8 cellular contexts compared by ENCODE assay signal in the genomic region with DNA sequence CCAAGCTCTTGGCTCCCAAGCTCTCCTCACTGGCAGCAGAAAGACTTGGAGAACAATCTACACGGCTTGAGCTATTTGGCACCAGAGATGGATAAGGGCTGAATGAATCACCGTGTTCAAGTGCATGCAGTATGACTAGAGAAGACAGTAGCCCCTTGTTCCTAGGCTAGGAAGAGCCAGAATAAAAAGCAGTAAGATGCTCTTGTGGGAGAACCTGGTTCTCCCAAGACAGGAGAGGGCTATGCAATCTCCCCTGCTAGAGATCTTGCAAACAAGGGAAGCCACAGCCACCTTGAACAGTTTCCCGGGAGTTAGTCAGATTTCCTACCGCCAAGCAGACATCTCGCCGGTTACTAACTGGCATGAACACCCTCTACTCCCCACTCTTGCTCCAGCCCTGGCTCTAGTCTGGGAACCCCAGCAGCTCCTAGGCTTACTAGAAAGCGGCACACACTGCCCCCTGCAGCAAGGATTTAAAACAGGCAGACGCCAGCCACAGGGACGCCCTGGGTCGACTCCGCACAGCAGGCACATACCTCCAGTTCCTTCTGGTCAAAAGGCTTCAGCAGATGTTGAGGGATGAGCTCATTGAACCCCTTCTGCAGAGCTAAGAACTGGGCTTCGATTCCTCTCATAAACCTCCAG.
A peak's percentile ranks its signal among the peaks of the same experiment; 100 is the strongest.
DNase-seq lines count a peak whose midpoint lies in the region; ATAC-seq and FAIRE-seq lines count a peak whose summit lies in the region.

No MANE protein-coding gene starts in this region.

- no peak for FAIRE-seq in GM19239 (lab: Jason Lieb, UNC)

- intact Hi-C loops in posterior cingulate gyrus (cut with DNase I), result loop anchor here (10.0 kb wide), 1 partner anchor 112 kb away; no protein-coding TSS in a partner anchor

- DNase-seq in GM04504 (ENCODE audit: low read depth) (peak; percentile 50), NCI-H69 (lab: John Stamatoyannopoulos, UW) (peak; percentile 22), fibroblast of gingiva (ENCODE audit: low read depth) (peak; percentile 47), posterior cingulate gyrus (peak; percentile 56 to 96 (median 76)), NCI-H345 treated with DMSO at 0.1 percent for 48 hours (lab: John Stamatoyannopoulos, UW; ENCODE audit: unreplicated experiment) (no peak), GM19239 (ENCODE audit: insufficient read length, low spot score) (no peak)

- ATAC-seq in GM21723 (IDR thresholded peaks at IDR 0.05; ENCODE audit: unreplicated experiment) (no peak), HG03520 (IDR thresholded peaks at IDR 0.05; ENCODE audit: unreplicated experiment) (no peak)

Comparison
In these comparisons a context has a peak if more than half of its experiments do, and no peak if none do; other contexts are left out.
1. DNase-seq: peak in GM04504 (single experiment), NCI-H69 (single experiment), fibroblast of gingiva (single experiment) and posterior cingulate gyrus (10 of 10); none in NCI-H345 treated with DMSO at 0.1 percent for 48 hours (single experiment) and GM19239 (single experiment).